ENCODE assay signal across 5 cellular contexts in genomic region chr10:7050024-7050423, GRCh38.
DNase-seq lines count a peak whose midpoint lies in the region; ATAC-seq, FAIRE-seq and TF ChIP-seq lines count a peak whose summit lies in the region.
"Not testable (repeated sequence)": the region's sequence is repeated elsewhere in the genome, so short reads cannot be mapped to it uniquely, and the experiment has no call there.

No MANE protein-coding gene starts in this region.

- not testable (repeated sequence) for BruUV-seq in K562 (replicated peaks; lab: Mats Ljungman, UMichigan)

- not testable (repeated sequence) for H3K79me2 ChIP-seq in K562 (ENCODE audit: control insufficient read depth, insufficient read depth, low read length)

- ATAC-seq in A549; activated CD8-positive, alpha-beta T cell treated with anti-CD3 and anti-CD28 coated beads, Interleukin-2, amount 10 ng/mL, durations not matched to agents 7 days and 5 days; K562; natural killer cell treated with Interleukin-12 subunit alpha and Interleukin-12 subunit beta and Interleukin-15 and Interleukin-18, amount 100 ng/mL, for 72 hours: not testable (repeated sequence)

- intact Hi-C loops in K562 (cut with micrococcal nuclease), result not testable (repeated sequence)

- not testable (repeated sequence) for H3K9me3 ChIP-seq in A549; K562 (replicated peaks; ENCODE audit: control insufficient read depth, insufficient read depth, low read depth, low read length)

- H3K27ac Mint-ChIP-seq in activated CD8-positive, alpha-beta T cell treated with anti-CD3 and anti-CD28 coated beads, Interleukin-2, amount 10 ng/mL, durations not matched to agents 7 days and 5 days, result not testable (repeated sequence)
- peak overlapping the region; percentile 97 to 99 for H3K27ac Mint-ChIP-seq in natural killer cell treated with Interleukin-12 subunit alpha and Interleukin-12 subunit beta and Interleukin-15 and Interleukin-18, amount 100 ng/mL, for 72 hours
- peak overlapping the region; percentile 75 for H3K27ac Mint-ChIP-seq in nephron progenitor cell

- not testable (repeated sequence) for H3K4me3 Mint-ChIP-seq in activated CD8-positive, alpha-beta T cell treated with anti-CD3 and anti-CD28 coated beads, Interleukin-2, amount 10 ng/mL, durations not matched to agents 7 days and 5 days; natural killer cell treated with Interleukin-12 subunit alpha and Interleukin-12 subunit beta and Interleukin-15 and Interleukin-18, amount 100 ng/mL, for 72 hours; nephron progenitor cell

- not testable (repeated sequence) for TF ChIP-seq POLR2A in A549 (IDR thresholded peaks at IDR 0.05; ENCODE audit: low read length); K562 (conservative IDR thresholded peaks at IDR 0.05)

- not testable (repeated sequence) for TF ChIP-seq RAD21 in A549 (conservative IDR thresholded peaks at IDR 0.05 in 1 of 2, IDR thresholded peaks at IDR 0.05 in 1 of 2); K562 (CRISPR knock-in tag; conservative IDR thresholded peaks at IDR 0.05 in 1 of 2, IDR thresholded peaks at IDR 0.05 in 1 of 2)

- H3K27me3 Mint-ChIP-seq in activated CD8-positive, alpha-beta T cell treated with anti-CD3 and anti-CD28 coated beads, Interleukin-2, amount 10 ng/mL, durations not matched to agents 7 days and 5 days (ENCODE audit: low read depth); natural killer cell treated with Interleukin-12 subunit alpha and Interleukin-12 subunit beta and Interleukin-15 and Interleukin-18, amount 100 ng/mL, for 72 hours; nephron progenitor cell (ENCODE audit: low read depth, poor library complexity): not testable (repeated sequence)

- not testable (repeated sequence) for H3K4me3 ChIP-seq in A549, K562

- peaks cover 31% of the 10 kb centered on the region for H3K9me3 Mint-ChIP-seq in activated CD8-positive, alpha-beta T cell treated with anti-CD3 and anti-CD28 coated beads, Interleukin-2, amount 10 ng/mL, durations not matched to agents 7 days and 5 days (ENCODE audit: insufficient read depth)
- H3K9me3 Mint-ChIP-seq in natural killer cell treated with Interleukin-12 subunit alpha and Interleukin-12 subunit beta and Interleukin-15 and Interleukin-18, amount 100 ng/mL, for 72 hours, result not testable (repeated sequence)
- peaks cover 26% of the 10 kb centered on the region for H3K9me3 Mint-ChIP-seq in nephron progenitor cell

- H3K4me1 ChIP-seq in A549; K562 (replicated peaks in 1 of 2; ENCODE audit: control insufficient read depth in 2 of 2, insufficient read depth in 2 of 2, low read length in 2 of 2): not testable (repeated sequence)

- TF ChIP-seq CTCF in A549 (IDR thresholded peaks at IDR 0.05); K562 (IDR thresholded peaks at IDR 0.05 in 2 of 3, conservative IDR thresholded peaks at IDR 0.05 in 1 of 3; ENCODE audit: insufficient read depth in 2 of 3, low read depth in 1 of 3, low read length in 3 of 3); nephron progenitor cell (IDR thresholded peaks at IDR 0.05): not testable (repeated sequence)

- H3K9ac ChIP-seq in K562 (ENCODE audit: insufficient read depth in 1 of 2, low read depth in 2 of 2, low read length in 2 of 2), result not testable (repeated sequence)

- H3K4me1 Mint-ChIP-seq in activated CD8-positive, alpha-beta T cell treated with anti-CD3 and anti-CD28 coated beads, Interleukin-2, amount 10 ng/mL, durations not matched to agents 7 days and 5 days (ENCODE audit: low read depth), result peaks cover 24% of the 10 kb centered on the region
- peaks cover 50 to 51% of the 10 kb centered on the region in 2 donors for H3K4me1 Mint-ChIP-seq in natural killer cell treated with Interleukin-12 subunit alpha and Interleukin-12 subunit beta and Interleukin-15 and Interleukin-18, amount 100 ng/mL, for 72 hours (ENCODE audit: low read depth in 2 of 2)
- not testable (repeated sequence) for H3K4me1 Mint-ChIP-seq in nephron progenitor cell

- H3K9me1 ChIP-seq in K562 (ENCODE audit: control insufficient read depth, insufficient read depth, low read length), result not testable (repeated sequence)

- POLR2A ChIA-PET in A549 (lab: Yijun Ruan, JAX); activated CD8-positive, alpha-beta T cell treated with anti-CD3 and anti-CD28 coated beads, Interleukin-2, amount 10 ng/mL, durations not matched to agents 7 days and 5 days (lab: Charles Lee); K562 (lab: Yijun Ruan, JAX): not testable (repeated sequence)

- not testable (repeated sequence) for DNase-seq in A549 (ENCODE audit: low read depth in 1 of 2, low spot score in 1 of 2); K562 (ENCODE audit: extremely low read depth in 1 of 4, low spot score in 3 of 4); natural killer cell treated with Interleukin-12 subunit alpha and Interleukin-12 subunit beta and Interleukin-15 and Interleukin-18, amount 100 ng/mL, for 72 hours (ENCODE audit: low spot score); nephron progenitor cell
- DNase-seq in activated CD8-positive, alpha-beta T cell treated with anti-CD3 and anti-CD28 coated beads, Interleukin-2, amount 10 ng/mL, durations not matched to agents 7 days and 5 days, result peak; percentile 10

- H4K20me1 ChIP-seq in K562 (replicated peaks; ENCODE audit: control insufficient read depth, insufficient read depth, low read length), result not testable (repeated sequence)

- not testable (repeated sequence) for H3K4me2 ChIP-seq in A549; K562 (ENCODE audit: insufficient read depth, low read length)

- H3K27ac ChIP-seq in A549; K562 (ENCODE audit: extremely low read depth, low read depth, low read length): not testable (repeated sequence)

- not testable (repeated sequence) for H3K27me3 ChIP-seq in K562 (ENCODE audit: control insufficient read depth in 2 of 2, insufficient read depth in 2 of 2, low read length in 2 of 2)

- not testable (repeated sequence) for H3K36me3 ChIP-seq in K562 (ENCODE audit: control insufficient read depth, insufficient read depth, low read length)

- in situ Hi-C loops in K562 (cut with MboI), result not testable (repeated sequence)

- H2AFZ ChIP-seq in K562 (ENCODE audit: low read depth, low read length), result not testable (repeated sequence)

- peak; percentile 13 for FAIRE-seq in A549 (lab: Jason Lieb, UNC)
- not testable (repeated sequence) for FAIRE-seq in K562 (lab: Jason Lieb, UNC)

- TF ChIP-seq EP300 in A549 (IDR thresholded peaks at IDR 0.05); K562 (IDR thresholded peaks at IDR 0.05; ENCODE audit: low read length): not testable (repeated sequence)

- peaks cover 19% of the 10 kb centered on the region for H3K36me3 Mint-ChIP-seq in activated CD8-positive, alpha-beta T cell treated with anti-CD3 and anti-CD28 coated beads, Interleukin-2, amount 10 ng/mL, durations not matched to agents 7 days and 5 days (ENCODE audit: low read depth)
- peaks cover 29% of the 10 kb centered on the region for H3K36me3 Mint-ChIP-seq in natural killer cell treated with Interleukin-12 subunit alpha and Interleukin-12 subunit beta and Interleukin-15 and Interleukin-18, amount 100 ng/mL, for 72 hours
- H3K36me3 Mint-ChIP-seq in nephron progenitor cell (ENCODE audit: low read depth), result not testable (repeated sequence)

- CTCF ChIA-PET in A549 (lab: Yijun Ruan, JAX); K562 (lab: Yijun Ruan, JAX; ENCODE audit: low intra/inter-chr PET ratio): not testable (repeated sequence)
- CTCF ChIA-PET in activated CD8-positive, alpha-beta T cell treated with anti-CD3 and anti-CD28 coated beads, Interleukin-2, amount 10 ng/mL, durations not matched to agents 7 days and 5 days (lab: Charles Lee), result interaction anchor here (1.4 kb wide), 1 partner anchor 34 kb away, joined by 3 read pairs; no protein-coding TSS in a partner anchor

- WGBS in A549 (ENCODE audit: missing lambda C conversion rate), result 32% methylated on average over 3 of the region's 3 CpGs
- WGBS in K562 (ENCODE audit: insufficient coverage, low coverage, missing lambda C conversion rate), result 57% methylated on average over 3 of the region's 3 CpGs

TF ChIP-seq in K562, 482 proteins besides CTCF, POLR2A, EP300 and RAD21:
- 0 out of 2 replicates have a peak, but pooled peaks have one; percentile 16 for TF ChIP-seq ZEB2 (IDR thresholded peaks at IDR 0.05)
- peak in 1 of 2 experiments; percentile 67; a peak in 1 of 3 replicates for TF ChIP-seq CBX3 (IDR thresholded peaks at IDR 0.05; ENCODE audit: borderline replicate concordance in 1 of 2, low read length in 2 of 2)
- peak; percentile 12 to 60; a peak in 2 of 4 replicates for TF ChIP-seq TRIM24 (IDR thresholded peaks at IDR 0.05)
- peak; percentile 100 for TF ChIP-seq ZNF431 (CRISPR knock-in tag; IDR thresholded peaks at IDR 0.05)
- 0 out of 2 replicates have a peak, but pooled peaks have one; percentile 35 for TF ChIP-seq CBX1 (IDR thresholded peaks at IDR 0.05; ENCODE audit: low read depth)
- TF ChIP-seq ZFP36 (IDR thresholded peaks at IDR 0.05; ENCODE audit: low read depth, low read length, partially characterized antibody), result peak; percentile 27
TF ChIP-seq in K562: peak in this region for 6; not testable (repeated sequence) for 476.
